10 cellular contexts compared by ENCODE assay signal in the genomic region with DNA sequence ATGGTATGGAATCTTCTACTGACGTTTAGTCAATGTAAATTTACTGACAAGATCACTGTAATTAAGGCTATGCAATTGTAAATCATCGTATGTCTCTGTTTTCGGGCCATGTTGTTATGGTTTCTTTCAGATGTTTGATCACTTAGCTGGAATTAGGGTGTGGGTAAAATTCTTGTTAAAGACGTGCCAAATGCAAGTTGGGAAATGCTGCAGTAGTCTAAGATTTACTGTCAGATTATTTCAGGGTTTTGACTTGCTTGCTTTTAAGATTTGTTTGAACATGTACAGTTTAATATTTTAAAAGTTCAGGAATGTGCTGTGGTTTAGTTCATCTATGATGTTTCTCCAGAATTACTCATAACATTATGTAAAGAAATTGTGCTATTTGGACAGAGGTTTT. TPM values are rescaled to one million over a fixed set of nuclear protein-coding genes. Genes with fewer than 3 reads are reported as not detected.
DNase-seq lines count a peak whose midpoint lies in the region; ATAC-seq and TF ChIP-seq lines count a peak whose summit lies in the region.
"Had no signal": no experiment of that assay in that cellular context is flagged by ENCODE, and none has a peak within 500 bp of the region (broad histone marks: within the 10 kb centered on the region; RNA-seq: fewer than 3 reads in every experiment).

No MANE protein-coding gene starts in this region.

- CTCF ChIA-PET in CD4-positive, alpha-beta T cell (lab: Charles Lee), result interaction anchor here (0.9 kb wide), 1 partner anchor 9 kb away, joined by 6 read pairs; no protein-coding TSS in a partner anchor

- no peak overlapping the region for H3K27ac Mint-ChIP-seq in CD4-positive, alpha-beta T cell
- H3K27ac Mint-ChIP-seq in chondrocyte (ENCODE audit: unreplicated experiment) (peak overlapping the region; percentile 73), nephron (peak overlapping the region; percentile 0 to 17 (median 13))
- H3K27ac Mint-ChIP-seq: activated naive CD8-positive, alpha-beta T cell treated with anti-CD3 and anti-CD28 coated beads, Interleukin-2, amount 10 ng/mL, durations not matched to agents 7 days and 5 days had no signal

- ATAC-seq in CD4-positive, alpha-beta T cell (ENCODE audit: poor library complexity), result no peak
- ATAC-seq in HG02588 (IDR thresholded peaks at IDR 0.05; ENCODE audit: unreplicated experiment), result no peak
- no peak for ATAC-seq in GM18861 (IDR thresholded peaks at IDR 0.05; ENCODE audit: unreplicated experiment)

- H3K4me3 Mint-ChIP-seq in CD4-positive, alpha-beta T cell, result peak overlapping the region; percentile 12
- H3K4me3 Mint-ChIP-seq in chondrocyte (ENCODE audit: unreplicated experiment) (peak overlapping the region; percentile 5), nephron (no peak overlapping the region)
- H3K4me3 Mint-ChIP-seq: activated naive CD8-positive, alpha-beta T cell treated with anti-CD3 and anti-CD28 coated beads, Interleukin-2, amount 10 ng/mL, durations not matched to agents 7 days and 5 days had no signal

- no peak overlapping the region for H3K27ac ChIP-seq in CD4-positive, alpha-beta T cell (ENCODE audit: low read depth, low read length)

- H3K4me1 Mint-ChIP-seq in CD4-positive, alpha-beta T cell (ENCODE audit: low read depth), result peaks cover 72% of the 10 kb centered on the region
- peaks cover 51% of the 10 kb centered on the region for H3K4me1 Mint-ChIP-seq in chondrocyte (ENCODE audit: low read depth)
- peaks cover 31% of the 10 kb centered on the region for H3K4me1 Mint-ChIP-seq in nephron

- POLR2A ChIA-PET in CD4-positive, alpha-beta T cell (lab: Charles Lee), result interaction anchor here (1.6 kb wide), 1 partner anchor 8 kb away, joined by 4 read pairs; no protein-coding TSS in a partner anchor

- H3K9me3 Mint-ChIP-seq in CD4-positive, alpha-beta T cell, result no peaks in the 10 kb centered on the region
- no peaks in the 10 kb centered on the region for H3K9me3 Mint-ChIP-seq in chondrocyte (ENCODE audit: low read depth)
- no peaks in the 10 kb centered on the region for H3K9me3 Mint-ChIP-seq in nephron

- no peaks in the 10 kb centered on the region for H3K27me3 ChIP-seq in CD4-positive, alpha-beta T cell (ENCODE audit: control insufficient read depth, insufficient read depth, low read length)

- no peak for DNase-seq in CD4-positive, alpha-beta T cell
- DNase-seq in LHCN-M2 (ENCODE audit: low read depth) (peak; percentile 52), chondrocyte (ENCODE audit: low spot score) (no peak), NCI-H146 treated with DMSO at 0.1 percent for 48 hours (lab: John Stamatoyannopoulos, UW; ENCODE audit: unreplicated experiment) (no peak), islet precursor cell (no peak)
- DNase-seq: activated naive CD8-positive, alpha-beta T cell treated with anti-CD3 and anti-CD28 coated beads, Interleukin-2, amount 10 ng/mL, durations not matched to agents 7 days and 5 days; midbrain had no signal

- TF ChIP-seq CTCF in CD4-positive, alpha-beta T cell (IDR thresholded peaks at IDR 0.05), result no peak
- no peak for TF ChIP-seq CTCF in chondrocyte (IDR thresholded peaks at IDR 0.05)
- no peak for TF ChIP-seq CTCF in nephron (IDR thresholded peaks at IDR 0.05; ENCODE audit: unreplicated experiment in 3 of 3)

- no peaks in the 10 kb centered on the region for H3K9me3 ChIP-seq in CD4-positive, alpha-beta T cell (ENCODE audit: control insufficient read depth, low read length)

- no peaks in the 10 kb centered on the region for H3K27me3 Mint-ChIP-seq in CD4-positive, alpha-beta T cell
- no peaks in the 10 kb centered on the region for H3K27me3 Mint-ChIP-seq in chondrocyte (ENCODE audit: low read depth)
- no peaks in the 10 kb centered on the region for H3K27me3 Mint-ChIP-seq in nephron (ENCODE audit: low read depth)

- no peaks in the 10 kb centered on the region for H3K36me3 Mint-ChIP-seq in CD4-positive, alpha-beta T cell (ENCODE audit: low read depth)
- H3K36me3 Mint-ChIP-seq in chondrocyte (ENCODE audit: low read depth) (no peaks in the 10 kb centered on the region), nephron (ENCODE audit: low read depth) (peaks cover 4% of the 10 kb centered on the region)

- intact Hi-C loops in CD4-positive, alpha-beta T cell (cut with DNase I, micrococcal nuclease), result loop anchor here in 1 of 2 experiments (5.0 kb wide), 1 partner anchor 69 kb away; no protein-coding TSS in a partner anchor

RNA-seq across cellular contexts. Expression of a gene that starts 10.8 kb away (rescaled TPM):
- 1 to 10 TPM; 3.2 to 3.4 TPM for total RNA-seq in CD4-positive, alpha-beta T cell
- total RNA-seq in LHCN-M2 (2014; rRNA removed) (39.7 and 44.1 TPM in 2 replicates), chondrocyte (29.3 to 34.5 TPM (median 33.9 TPM) in 3 replicates)
- polyA plus RNA-seq in LHCN-M2 (2012), result 29.1 TPM

Comparison
In these comparisons a context has a peak if more than half of its experiments do, and no peak if none do; other contexts are left out.
1. H3K4me3 Mint-ChIP-seq: peak in CD4-positive, alpha-beta T cell (single experiment) and chondrocyte (single experiment); none in nephron (0 of 3).